13 cellular contexts compared by ENCODE assay signal in genomic region chr7:45482451-45482850, GRCh38.
DNase-seq lines count a peak whose midpoint lies in the region; ATAC-seq and TF ChIP-seq lines count a peak whose summit lies in the region.
"Had no signal": no experiment of that assay in that cellular context is flagged by ENCODE, and none has a peak within 500 bp of the region (broad histone marks: within the 10 kb centered on the region; RNA-seq: fewer than 3 reads in every experiment).

No MANE protein-coding gene starts in this region.

- H2BK5ac ChIP-seq in H9 (ENCODE audit: insufficient read length, low read length), result no peak overlapping the region

- no peak overlapping the region for H3K23ac ChIP-seq in H9 (ENCODE audit: insufficient read length, low read depth, low read length)

- WGBS in H9 (ENCODE audit: extremely low coverage, insufficient read length, low lambda C conversion rate), result no CpG with 5 or more reads among the region's 3 CpGs

- H2BK15ac ChIP-seq in H9 (ENCODE audit: low read depth, low read length), result no peak overlapping the region

- H3K79me1 ChIP-seq in H9 (ENCODE audit: insufficient read depth, low read depth, low read length, poor library complexity, severe bottlenecking), result no peaks in the 10 kb centered on the region

- H3K18ac ChIP-seq in H9 (ENCODE audit: insufficient read length, low read depth, low read length), result no peak overlapping the region

- H4K8ac ChIP-seq in H9 (replicated peaks; ENCODE audit: insufficient read length, low read depth, low read length), result no peak overlapping the region

- H3K4me2 ChIP-seq in H9 (ENCODE audit: insufficient read depth, insufficient read length, low read length), result no peak overlapping the region

- TF ChIP-seq POLR2A in NB4 (IDR thresholded peaks at IDR 0.05; ENCODE audit: extremely low read depth, insufficient read length), result no peak

- peaks cover 32 to 36% of the 10 kb centered on the region in 2 experiments for H3K4me1 Mint-ChIP-seq in H9
- H3K4me1 Mint-ChIP-seq: CD4-positive, alpha-beta memory T cell had no signal

- H3K4me1 ChIP-seq in foreskin keratinocyte (no peaks in the 10 kb centered on the region), H9 (ENCODE audit: insufficient read depth, low read length) (no peaks in the 10 kb centered on the region; the same call in 1 of the 2 replicates)

- H4K20me1 ChIP-seq in H9 (ENCODE audit: control insufficient read depth, insufficient read depth, insufficient read length), result no peaks in the 10 kb centered on the region

- H2BK20ac ChIP-seq in H9 (ENCODE audit: low read depth, low read length, poor library complexity, severe bottlenecking), result no peak overlapping the region

- H3K23me2 ChIP-seq in H9 (ENCODE audit: insufficient read length, low read depth, low read length, poor library complexity, severe bottlenecking), result no peaks in the 10 kb centered on the region

- no peak overlapping the region for H3K56ac ChIP-seq in H9 (ENCODE audit: insufficient read length, low read depth, low read length)

- H3K4me3 ChIP-seq in NB4 (ENCODE audit: low read depth, low read length), result no peak overlapping the region
- no peak overlapping the region for H3K4me3 ChIP-seq in fibroblast of mammary gland (ENCODE audit: control insufficient read depth, low read depth, low read length)
- H3K4me3 ChIP-seq: GM12878 had no signal

- H3K14ac ChIP-seq in H9 (ENCODE audit: insufficient read depth, low read length), result no peak overlapping the region

- H2AK5ac ChIP-seq in H9 (ENCODE audit: insufficient read length, low read length), result no peak overlapping the region

- no peak for ATAC-seq in foreskin keratinocyte
- ATAC-seq in HG03135 (IDR thresholded peaks at IDR 0.05; ENCODE audit: unreplicated experiment), result no peak
- ATAC-seq: GM12878, HepG2 had no signal

- H2AFZ ChIP-seq in H9 (ENCODE audit: low read length), result no peak overlapping the region

- H3K27me3 ChIP-seq in foreskin keratinocyte, result peaks cover 22% of the 10 kb centered on the region
- H3K27me3 ChIP-seq in H9 (ENCODE audit: insufficient read depth, low read length), result no peaks in the 10 kb centered on the region

- H2BK120ac ChIP-seq in H9 (ENCODE audit: low read depth, low read length, poor library complexity, severe bottlenecking), result no peak overlapping the region

- H3T11ph ChIP-seq in H9 (ENCODE audit: low read length), result no peak overlapping the region

- H4K91ac ChIP-seq in H9 (ENCODE audit: insufficient read length, low read depth, low read length), result no peak overlapping the region

- H3K4me3 Mint-ChIP-seq in H9, result no peak overlapping the region
- H3K4me3 Mint-ChIP-seq: CD4-positive, alpha-beta memory T cell had no signal

- H3K9me3 ChIP-seq in H9 (ENCODE audit: control insufficient read depth, low read depth, low read length), result no peaks in the 10 kb centered on the region

- no peak overlapping the region for H4K5ac ChIP-seq in H9 (ENCODE audit: insufficient read length, low read depth, low read length)

- peak; percentile 29 for DNase-seq in M059J (ENCODE audit: low read depth)
- peak; percentile 35 for DNase-seq in NB4 (ENCODE audit: low read depth)
- peak; percentile 55 for DNase-seq in fibroblast of mammary gland (ENCODE audit: low read depth)
- DNase-seq in foreskin keratinocyte, result no peak
- DNase-seq in mesenteric fat pad (ENCODE audit: low spot score), result no peak
- DNase-seq in H9, result no peak
- DNase-seq: ACHN; CD4-positive, alpha-beta memory T cell; DMS79 had no signal

- H2BK12ac ChIP-seq in H9 (ENCODE audit: insufficient read length, low read depth, low read length), result no peak overlapping the region

- H3K79me2 ChIP-seq in H9 (ENCODE audit: insufficient read depth, low read length), result no peaks in the 10 kb centered on the region

- H3K36me3 Mint-ChIP-seq in H9 (ENCODE audit: insufficient read depth in 1 of 3, low read depth in 3 of 3), result no peaks in the 10 kb centered on the region
- H3K36me3 Mint-ChIP-seq: CD4-positive, alpha-beta memory T cell had no signal

- H3K27ac Mint-ChIP-seq in H9, result no peak overlapping the region; a peak in 1 of 7 replicates
- H3K27ac Mint-ChIP-seq: CD4-positive, alpha-beta memory T cell had no signal

- no peak overlapping the region for H3K27ac ChIP-seq in foreskin keratinocyte
- no peak overlapping the region for H3K27ac ChIP-seq in H9 (ENCODE audit: insufficient read length, low read depth, low read length)
- H3K27ac ChIP-seq: C4-2B had no signal

- no peak overlapping the region for H3K9ac ChIP-seq in H9 (ENCODE audit: extremely low read depth, insufficient read length, low read length)

- no peaks in the 10 kb centered on the region; a peak in 1 of 5 replicates for H3K9me3 Mint-ChIP-seq in H9

- no peak overlapping the region for H3K4ac ChIP-seq in H9 (ENCODE audit: low read depth, low read length)

- TF ChIP-seq CTCF in NB4 (IDR thresholded peaks at IDR 0.05; ENCODE audit: low read depth, low read length) (no peak), fibroblast of mammary gland (conservative IDR thresholded peaks at IDR 0.05; ENCODE audit: control insufficient read depth, insufficient read depth, low read depth, low read length) (no peak), foreskin keratinocyte (conservative IDR thresholded peaks at IDR 0.05) (no peak), H9 (conservative IDR thresholded peaks at IDR 0.05) (no peak)

- no peaks in the 10 kb centered on the region for H3K27me3 Mint-ChIP-seq in H9 (ENCODE audit: low read depth)

Comparison
In these comparisons a context has a peak if more than half of its experiments do, and no peak if none do; other contexts are left out.
1. DNase-seq: peak in M059J (single experiment), NB4 (single experiment) and fibroblast of mammary gland (single experiment); none in foreskin keratinocyte (0 of 2), mesenteric fat pad (single experiment) and H9 (single experiment).